In genomic region chr20:21214431-21214830, GRCh38 we compare ENCODE assay signal across 16 cellular contexts.
DNase-seq lines count a peak whose midpoint lies in the region; ATAC-seq, FAIRE-seq and TF ChIP-seq lines count a peak whose summit lies in the region.
"Had no signal": no experiment of that assay in that cellular context is flagged by ENCODE, and none has a peak within 500 bp of the region (broad histone marks: within the 10 kb centered on the region; RNA-seq: fewer than 3 reads in every experiment).

No MANE protein-coding gene starts in this region.

- no peak for FAIRE-seq in bronchial epithelial cell (lab: Jason Lieb, UNC)

- no peak overlapping the region for H3K4me3 ChIP-seq in H7 (ENCODE audit: insufficient read depth, low read depth, low read length)
- H3K4me3 ChIP-seq in PC-3 (ENCODE audit: low read length): no peak overlapping the region
- H3K4me3 ChIP-seq in bronchial epithelial cell (ENCODE audit: low read depth, low read length): no peak overlapping the region
- no peak overlapping the region for H3K4me3 ChIP-seq in vagina

- H3K36me3 ChIP-seq in H7 (replicated peaks; ENCODE audit: control insufficient read depth, insufficient read depth, low read length) (peaks cover 1% of the 10 kb centered on the region; the same call in 1 of the 2 replicates), PC-3 (ENCODE audit: low read depth, low read length) (no peaks in the 10 kb centered on the region), bronchial epithelial cell (ENCODE audit: control insufficient read depth, insufficient read depth, low read length) (no peaks in the 10 kb centered on the region), vagina (no peaks in the 10 kb centered on the region)

- no peaks in the 10 kb centered on the region for H3F3A ChIP-seq in PC-3 (ENCODE audit: low read length, unreplicated experiment)

- H3K9ac ChIP-seq in PC-3 (ENCODE audit: low read length): no peak overlapping the region
- H3K9ac ChIP-seq: SK-N-SH had no signal

- DNase-seq in H7 (peak; percentile 49), PC-3 (peak; percentile 69), bronchial epithelial cell (ENCODE audit: low read depth) (peak; percentile 21), iPS-NIHi11 (ENCODE audit: low spot score) (peak; percentile 27), vagina (ENCODE audit: extremely low spot score in 2 of 2) (no peak), NCI-H2171 (lab: John Stamatoyannopoulos, UW) (no peak)
- DNase-seq: C1 segment of cervical spinal cord, DMS79 treated with DMSO at 0.1 percent for 48 hours, MM.1S, NCI-H1092 treated with DMSO at 0.1 percent for 48 hours, NCI-H2107, NCI-H345, NCI-H526 treated with DMSO at 0.1 percent for 48 hours, Right ventricle myocardium superior, SK-N-SH had no signal

- no peak overlapping the region for H2AFZ ChIP-seq in PC-3 (ENCODE audit: low read length)

- peaks cover 7% of the 10 kb centered on the region for H3K4me1 ChIP-seq in PC-3 (ENCODE audit: insufficient read depth, low read length)
- no peaks in the 10 kb centered on the region for H3K4me1 ChIP-seq in vagina

- H3K27me3 ChIP-seq in H7 (ENCODE audit: control insufficient read depth, insufficient read depth, low read length): no peaks in the 10 kb centered on the region
- no peaks in the 10 kb centered on the region for H3K27me3 ChIP-seq in PC-3 (ENCODE audit: low read length)
- H3K27me3 ChIP-seq in bronchial epithelial cell (ENCODE audit: control insufficient read depth, insufficient read depth, low read length): no peaks in the 10 kb centered on the region
- no peaks in the 10 kb centered on the region for H3K27me3 ChIP-seq in vagina

- CTCF ChIA-PET in PC-3 (lab: Charles Lee): no interaction called here

- BruUV-seq in PC-3 (replicated peaks; lab: Mats Ljungman, UMichigan): no TSS peak

- no peak overlapping the region for H3K27ac ChIP-seq in PC-3 (ENCODE audit: low read length)
- no peak overlapping the region for H3K27ac ChIP-seq in vagina

- intact Hi-C loops in PC-3 (cut with micrococcal nuclease): no loop called here
- intact Hi-C loops in vagina (cut with DNase I): no loop called here

- no peaks in the 10 kb centered on the region for H3K9me3 ChIP-seq in PC-3 (ENCODE audit: low read length)
- H3K9me3 ChIP-seq in vagina: no peaks in the 10 kb centered on the region
- H3K9me3 ChIP-seq: SK-N-SH had no signal

- H3K9me2 ChIP-seq in PC-3 (replicated peaks; ENCODE audit: low read length): no peaks in the 10 kb centered on the region
- H3K9me2 ChIP-seq: SK-N-SH had no signal

- H4K20me1 ChIP-seq in PC-3 (ENCODE audit: low read length): no peaks in the 10 kb centered on the region

- TF ChIP-seq POLR2A in vagina (IDR thresholded peaks at IDR 0.05): no peak

- H3K4me2 ChIP-seq in PC-3 (ENCODE audit: low read length): no peak overlapping the region
- H3K4me2 ChIP-seq: SK-N-SH had no signal

- ATAC-seq in PC-3 (peak; percentile 77), GM19467 (IDR thresholded peaks at IDR 0.05; ENCODE audit: unreplicated experiment) (no peak)

- no peaks in the 10 kb centered on the region for H3K79me2 ChIP-seq in PC-3 (ENCODE audit: low read length)

- no peak for TF ChIP-seq CTCF in PC-3 (conservative IDR thresholded peaks at IDR 0.05; ENCODE audit: low read depth, low read length)
- no peak for TF ChIP-seq CTCF in bronchial epithelial cell (IDR thresholded peaks at IDR 0.05; ENCODE audit: insufficient read depth, low read length, severe bottlenecking)
- TF ChIP-seq CTCF in vagina (IDR thresholded peaks at IDR 0.05): no peak

- POLR2A ChIA-PET in PC-3 (lab: Charles Lee; ENCODE audit: unreplicated experiment): no interaction called here

Comparison
In these comparisons a context has a peak if more than half of its experiments do, and no peak if none do; other contexts are left out.
1. DNase-seq: peak in H7 (single experiment), PC-3 (single experiment), bronchial epithelial cell (single experiment) and iPS-NIHi11 (single experiment); none in vagina (0 of 2) and NCI-H2171 (single experiment).